Comparison of ENCODE assay signal across 1 cellular context in genomic region chr20:44776977-44777376, GRCh38.
TF ChIP-seq lines count a peak whose summit lies in the region.

No MANE protein-coding gene starts in this region.

TF ChIP-seq in HepG2, 621 proteins besides CTCF, POLR2A, EP300 and RAD21 (continued from another document and continues in another):
- TF ChIP-seq ARID4A (CRISPR knock-in tag; IDR thresholded peaks at IDR 0.05; ENCODE audit: borderline replicate concordance) = peak; percentile 25; the same call in 1 of the 2 replicates
- TF ChIP-seq ZNF615 (CRISPR knock-in tag; IDR thresholded peaks at IDR 0.05; ENCODE audit: borderline replicate concordance) = no peak
- no peak for TF ChIP-seq TFAP4 (IDR thresholded peaks at IDR 0.05; ENCODE audit: borderline replicate concordance, low read depth)
- TF ChIP-seq MXD4 (CRISPR knock-in tag; IDR thresholded peaks at IDR 0.05) = no peak
- TF ChIP-seq NFIB (CRISPR knock-in tag; IDR thresholded peaks at IDR 0.05; ENCODE audit: borderline replicate concordance) = no peak
- TF ChIP-seq, protein P1, sequence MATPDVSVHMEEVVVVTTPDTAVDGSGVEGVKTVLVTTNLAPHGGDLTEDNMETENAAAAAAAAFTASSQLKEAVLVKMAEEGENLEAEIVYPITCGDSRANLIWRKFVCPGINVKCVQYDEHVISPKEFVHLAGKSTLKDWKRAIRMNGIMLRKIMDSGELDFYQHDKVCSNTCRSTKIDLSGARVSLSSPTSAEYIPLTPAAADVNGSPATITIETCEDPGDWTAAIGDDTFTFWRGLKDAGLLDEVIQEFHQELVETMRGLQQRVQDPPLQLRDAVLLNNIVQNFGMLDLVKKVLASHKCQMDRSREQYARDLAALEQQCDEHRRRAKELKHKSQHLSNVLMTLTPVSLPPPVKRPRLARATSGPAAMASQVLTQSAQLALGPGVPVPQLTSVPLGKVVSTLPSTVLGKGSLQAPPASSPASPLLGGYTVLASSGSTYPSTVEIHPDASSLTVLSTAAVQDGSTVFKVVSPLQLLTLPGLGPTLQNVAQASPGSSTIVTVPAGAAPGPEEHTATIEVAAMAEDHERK (CRISPR knock-in tag; IDR thresholded peaks at IDR 0.05; ENCODE audit: low read depth) = no peak
- no peak for TF ChIP-seq ZNF24 (IDR thresholded peaks at IDR 0.05)
- TF ChIP-seq CREB1 (IDR thresholded peaks at IDR 0.05) = no peak
- no peak for TF ChIP-seq CREB1 (CRISPR knock-in tag; IDR thresholded peaks at IDR 0.05)
- no peak for TF ChIP-seq GABPB1 (CRISPR knock-in tag; IDR thresholded peaks at IDR 0.05)
- TF ChIP-seq CBFB (CRISPR knock-in tag; IDR thresholded peaks at IDR 0.05) = no peak
- no peak for TF ChIP-seq FOXJ3 (CRISPR knock-in tag; IDR thresholded peaks at IDR 0.05; ENCODE audit: borderline replicate concordance)
- TF ChIP-seq ZNF484 (CRISPR knock-in tag; IDR thresholded peaks at IDR 0.05; ENCODE audit: borderline replicate concordance, low read depth) = no peak
- TF ChIP-seq TERF1 (CRISPR knock-in tag; IDR thresholded peaks at IDR 0.05) = no peak
- TF ChIP-seq, protein P2, sequence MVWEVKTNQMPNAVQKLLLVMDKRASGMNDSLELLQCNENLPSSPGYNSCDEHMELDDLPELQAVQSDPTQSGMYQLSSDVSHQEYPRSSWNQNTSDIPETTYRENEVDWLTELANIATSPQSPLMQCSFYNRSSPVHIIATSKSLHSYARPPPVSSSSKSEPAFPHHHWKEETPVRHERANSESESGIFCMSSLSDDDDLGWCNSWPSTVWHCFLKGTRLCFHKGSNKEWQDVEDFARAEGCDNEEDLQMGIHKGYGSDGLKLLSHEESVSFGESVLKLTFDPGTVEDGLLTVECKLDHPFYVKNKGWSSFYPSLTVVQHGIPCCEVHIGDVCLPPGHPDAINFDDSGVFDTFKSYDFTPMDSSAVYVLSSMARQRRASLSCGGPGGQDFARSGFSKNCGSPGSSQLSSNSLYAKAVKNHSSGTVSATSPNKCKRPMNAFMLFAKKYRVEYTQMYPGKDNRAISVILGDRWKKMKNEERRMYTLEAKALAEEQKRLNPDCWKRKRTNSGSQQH (CRISPR knock-in tag; IDR thresholded peaks at IDR 0.05; ENCODE audit: low read depth) = peak; percentile 88
- no peak for TF ChIP-seq ZUFSP (CRISPR knock-in tag; IDR thresholded peaks at IDR 0.05; ENCODE audit: borderline replicate concordance)
- TF ChIP-seq, protein P3, sequence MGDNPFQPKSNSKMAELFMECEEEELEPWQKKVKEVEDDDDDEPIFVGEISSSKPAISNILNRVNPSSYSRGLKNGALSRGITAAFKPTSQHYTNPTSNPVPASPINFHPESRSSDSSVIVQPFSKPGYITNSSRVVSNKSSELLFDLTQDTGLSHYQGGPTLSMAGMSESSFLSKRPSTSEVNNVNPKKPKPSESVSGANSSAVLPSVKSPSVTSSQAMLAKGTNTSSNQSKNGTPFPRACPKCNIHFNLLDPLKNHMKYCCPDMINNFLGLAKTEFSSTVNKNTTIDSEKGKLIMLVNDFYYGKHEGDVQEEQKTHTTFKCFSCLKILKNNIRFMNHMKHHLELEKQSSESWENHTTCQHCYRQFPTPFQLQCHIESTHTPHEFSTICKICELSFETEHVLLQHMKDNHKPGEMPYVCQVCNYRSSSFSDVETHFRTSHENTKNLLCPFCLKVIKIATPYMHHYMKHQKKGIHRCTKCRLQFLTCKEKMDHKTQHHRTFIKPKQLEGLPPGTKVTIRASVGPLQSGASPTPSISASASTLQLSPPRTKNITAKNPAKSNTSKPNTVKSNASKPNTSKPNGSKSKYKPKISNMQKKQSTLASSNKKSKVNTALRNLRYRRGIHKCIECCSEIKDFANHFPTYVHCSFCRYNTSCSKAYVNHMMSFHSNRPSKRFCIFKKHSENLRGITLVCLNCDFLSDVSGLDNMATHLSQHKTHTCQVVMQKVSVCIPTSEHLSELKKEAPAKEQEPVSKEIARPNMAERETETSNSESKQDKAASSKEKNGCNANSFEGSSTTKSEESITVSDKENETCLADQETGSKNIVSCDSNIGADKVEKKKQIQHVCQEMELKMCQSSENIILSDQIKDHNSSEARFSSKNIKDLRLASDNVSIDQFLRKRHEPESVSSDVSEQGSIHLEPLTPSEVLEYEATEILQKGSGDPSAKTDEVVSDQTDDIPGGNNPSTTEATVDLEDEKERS (CRISPR knock-in tag; IDR thresholded peaks at IDR 0.05) = no peak
- no peak for TF ChIP-seq SOX13 (IDR thresholded peaks at IDR 0.05)
- TF ChIP-seq SOX13 (CRISPR knock-in tag; conservative IDR thresholded peaks at IDR 0.05 in 1 of 2, IDR thresholded peaks at IDR 0.05 in 1 of 2) = peak in 1 of 2 experiments; percentile 45; a peak in 1 of 4 replicates
- no peak for TF ChIP-seq ZNF550 (CRISPR knock-in tag; IDR thresholded peaks at IDR 0.05; ENCODE audit: borderline replicate concordance)
- no peak for TF ChIP-seq ZNF567 (CRISPR knock-in tag; IDR thresholded peaks at IDR 0.05; ENCODE audit: borderline replicate concordance)
- TF ChIP-seq WIZ (CRISPR knock-in tag; IDR thresholded peaks at IDR 0.05) = peak; percentile 97
- no peak for TF ChIP-seq SNAI1 (CRISPR knock-in tag; IDR thresholded peaks at IDR 0.05; ENCODE audit: borderline replicate concordance)
- no peak for TF ChIP-seq RCOR2 (CRISPR knock-in tag; IDR thresholded peaks at IDR 0.05)
- 0 out of 2 replicates have a peak, but pooled peaks have one; percentile 70 for TF ChIP-seq ZNF335 (CRISPR knock-in tag; IDR thresholded peaks at IDR 0.05)
- TF ChIP-seq, protein P4, sequence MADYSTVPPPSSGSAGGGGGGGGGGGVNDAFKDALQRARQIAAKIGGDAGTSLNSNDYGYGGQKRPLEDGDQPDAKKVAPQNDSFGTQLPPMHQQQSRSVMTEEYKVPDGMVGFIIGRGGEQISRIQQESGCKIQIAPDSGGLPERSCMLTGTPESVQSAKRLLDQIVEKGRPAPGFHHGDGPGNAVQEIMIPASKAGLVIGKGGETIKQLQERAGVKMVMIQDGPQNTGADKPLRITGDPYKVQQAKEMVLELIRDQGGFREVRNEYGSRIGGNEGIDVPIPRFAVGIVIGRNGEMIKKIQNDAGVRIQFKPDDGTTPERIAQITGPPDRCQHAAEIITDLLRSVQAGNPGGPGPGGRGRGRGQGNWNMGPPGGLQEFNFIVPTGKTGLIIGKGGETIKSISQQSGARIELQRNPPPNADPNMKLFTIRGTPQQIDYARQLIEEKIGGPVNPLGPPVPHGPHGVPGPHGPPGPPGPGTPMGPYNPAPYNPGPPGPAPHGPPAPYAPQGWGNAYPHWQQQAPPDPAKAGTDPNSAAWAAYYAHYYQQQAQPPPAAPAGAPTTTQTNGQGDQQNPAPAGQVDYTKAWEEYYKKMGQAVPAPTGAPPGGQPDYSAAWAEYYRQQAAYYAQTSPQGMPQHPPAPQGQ (CRISPR knock-in tag; IDR thresholded peaks at IDR 0.05; ENCODE audit: borderline replicate concordance) = no peak
- peak; percentile 29; the same call in 1 of the 2 replicates for TF ChIP-seq RXRB (CRISPR knock-in tag; IDR thresholded peaks at IDR 0.05; ENCODE audit: borderline replicate concordance)
- TF ChIP-seq, protein P5, sequence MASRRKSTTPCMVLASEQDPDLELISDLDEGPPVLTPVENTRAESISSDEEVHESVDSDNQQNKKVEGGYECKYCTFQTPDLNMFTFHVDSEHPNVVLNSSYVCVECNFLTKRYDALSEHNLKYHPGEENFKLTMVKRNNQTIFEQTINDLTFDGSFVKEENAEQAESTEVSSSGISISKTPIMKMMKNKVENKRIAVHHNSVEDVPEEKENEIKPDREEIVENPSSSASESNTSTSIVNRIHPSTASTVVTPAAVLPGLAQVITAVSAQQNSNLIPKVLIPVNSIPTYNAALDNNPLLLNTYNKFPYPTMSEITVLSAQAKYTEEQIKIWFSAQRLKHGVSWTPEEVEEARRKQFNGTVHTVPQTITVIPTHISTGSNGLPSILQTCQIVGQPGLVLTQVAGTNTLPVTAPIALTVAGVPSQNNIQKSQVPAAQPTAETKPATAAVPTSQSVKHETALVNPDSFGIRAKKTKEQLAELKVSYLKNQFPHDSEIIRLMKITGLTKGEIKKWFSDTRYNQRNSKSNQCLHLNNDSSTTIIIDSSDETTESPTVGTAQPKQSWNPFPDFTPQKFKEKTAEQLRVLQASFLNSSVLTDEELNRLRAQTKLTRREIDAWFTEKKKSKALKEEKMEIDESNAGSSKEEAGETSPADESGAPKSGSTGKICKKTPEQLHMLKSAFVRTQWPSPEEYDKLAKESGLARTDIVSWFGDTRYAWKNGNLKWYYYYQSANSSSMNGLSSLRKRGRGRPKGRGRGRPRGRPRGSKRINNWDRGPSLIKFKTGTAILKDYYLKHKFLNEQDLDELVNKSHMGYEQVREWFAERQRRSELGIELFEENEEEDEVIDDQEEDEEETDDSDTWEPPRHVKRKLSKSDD (CRISPR knock-in tag; IDR thresholded peaks at IDR 0.05; ENCODE audit: low read depth) = no peak
- no peak for TF ChIP-seq AGO2 (optimal IDR thresholded peaks at IDR 0.05; ENCODE audit: low read depth, low read length)
- TF ChIP-seq, protein P6, sequence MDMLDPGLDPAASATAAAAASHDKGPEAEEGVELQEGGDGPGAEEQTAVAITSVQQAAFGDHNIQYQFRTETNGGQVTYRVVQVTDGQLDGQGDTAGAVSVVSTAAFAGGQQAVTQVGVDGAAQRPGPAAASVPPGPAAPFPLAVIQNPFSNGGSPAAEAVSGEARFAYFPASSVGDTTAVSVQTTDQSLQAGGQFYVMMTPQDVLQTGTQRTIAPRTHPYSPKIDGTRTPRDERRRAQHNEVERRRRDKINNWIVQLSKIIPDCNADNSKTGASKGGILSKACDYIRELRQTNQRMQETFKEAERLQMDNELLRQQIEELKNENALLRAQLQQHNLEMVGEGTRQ (IDR thresholded peaks at IDR 0.05; ENCODE audit: low read depth, low read length) = no peak
- TF ChIP-seq, protein P6 (CRISPR knock-in tag; IDR thresholded peaks at IDR 0.05; ENCODE audit: borderline replicate concordance) = no peak
- no peak for TF ChIP-seq ZNF350 (CRISPR knock-in tag; IDR thresholded peaks at IDR 0.05; ENCODE audit: borderline replicate concordance, low read depth)
- TF ChIP-seq ZNF33A (CRISPR knock-in tag; IDR thresholded peaks at IDR 0.05; ENCODE audit: borderline replicate concordance) = no peak
- TF ChIP-seq, protein P7, sequence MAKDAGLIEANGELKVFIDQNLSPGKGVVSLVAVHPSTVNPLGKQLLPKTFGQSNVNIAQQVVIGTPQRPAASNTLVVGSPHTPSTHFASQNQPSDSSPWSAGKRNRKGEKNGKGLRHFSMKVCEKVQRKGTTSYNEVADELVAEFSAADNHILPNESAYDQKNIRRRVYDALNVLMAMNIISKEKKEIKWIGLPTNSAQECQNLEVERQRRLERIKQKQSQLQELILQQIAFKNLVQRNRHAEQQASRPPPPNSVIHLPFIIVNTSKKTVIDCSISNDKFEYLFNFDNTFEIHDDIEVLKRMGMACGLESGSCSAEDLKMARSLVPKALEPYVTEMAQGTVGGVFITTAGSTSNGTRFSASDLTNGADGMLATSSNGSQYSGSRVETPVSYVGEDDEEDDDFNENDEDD (CRISPR knock-in tag; IDR thresholded peaks at IDR 0.05; ENCODE audit: borderline replicate concordance) = 0 out of 2 replicates have a peak, but pooled peaks have one; percentile 23
